8 cellular contexts compared by ENCODE assay signal in genomic region chr19:47419037-47419783, GRCh38. TPM values are rescaled to one million over a fixed set of nuclear protein-coding genes. Genes with fewer than 3 reads are reported as not detected.
DNase-seq lines count a peak whose midpoint lies in the region; ATAC-seq and TF ChIP-seq lines count a peak whose summit lies in the region.

TSS of gene MEIS3 (minus strand) at chr19:47419527. CDS start at chr19:47419081, 446 bp downstream.

- H3K36me3 Mint-ChIP-seq in stimulated activated naive B cell treated with anti-CD40 and anti-IgM and Interleukin-4, amounts not matched to agents 10 μg/mL and 1 μg/mL and 100 μg/mL, for 72 hours, result no peaks in the 10 kb centered on the region

- no peak within 1 kb of the TSS for H3K27ac ChIP-seq in iPS DF 6.9 (ENCODE audit: low read length)
- no peak within 1 kb of the TSS for H3K27ac ChIP-seq in PC-9

- intact Hi-C loops in PC-9 (cut with micrococcal nuclease; ENCODE audit: unreplicated experiment), result no loop called here

- no peak within 1 kb of the TSS for H3K4me2 ChIP-seq in PC-9

- H3K27me3 ChIP-seq in iPS DF 6.9 (ENCODE audit: control insufficient read depth, insufficient read depth, low read length) (peaks cover 48% of the 10 kb centered on the region), PC-9 (ENCODE audit: insufficient read depth, low read depth) (peaks cover 89% of the 10 kb centered on the region)

- H3K4me3 ChIP-seq in WI38 (ENCODE audit: low read depth, low read length), result peak within 1 kb of the TSS; percentile 75
- H3K4me3 ChIP-seq in iPS DF 6.9 (ENCODE audit: low read length), result peak within 1 kb of the TSS; percentile 47; the same call in 1 of the 2 replicates
- H3K4me3 ChIP-seq in PC-9, result no peak within 1 kb of the TSS; the same call in 1 of the 2 replicates

- H3K9me2 ChIP-seq in PC-9 (ENCODE audit: insufficient read depth), result no peaks in the 10 kb centered on the region

- H3K79me2 ChIP-seq in PC-9 (ENCODE audit: low read depth), result no peaks in the 10 kb centered on the region

- no peak for ATAC-seq in stimulated activated naive B cell treated with anti-CD40 and anti-IgM and Interleukin-4, amounts not matched to agents 10 μg/mL and 1 μg/mL and 100 μg/mL, for 72 hours (replicated peaks)

- BruUV-seq in PC-9 (replicated peaks; lab: Mats Ljungman, UMichigan), result no TSS peak

- no CpG with 5 or more reads among the region's 69 CpGs for WGBS in iPS DF 6.9 (ENCODE audit: insufficient coverage, insufficient read length)

- no peak within 1 kb of the TSS for H2AFZ ChIP-seq in PC-9

- H3K36me3 ChIP-seq in iPS DF 6.9 (ENCODE audit: control insufficient read depth, insufficient read depth, low read length) (peaks cover 4% of the 10 kb centered on the region), PC-9 (ENCODE audit: low read depth) (no peaks in the 10 kb centered on the region)

- peaks cover 82 to 91% of the 10 kb centered on the region in 2 donors for H3K27me3 Mint-ChIP-seq in stimulated activated naive B cell treated with anti-CD40 and anti-IgM and Interleukin-4, amounts not matched to agents 10 μg/mL and 1 μg/mL and 100 μg/mL, for 72 hours

- no peaks in the 10 kb centered on the region for H4K20me1 ChIP-seq in PC-9 (ENCODE audit: insufficient read depth)

- H3K27ac Mint-ChIP-seq in stimulated activated naive B cell treated with anti-CD40 and anti-IgM and Interleukin-4, amounts not matched to agents 10 μg/mL and 1 μg/mL and 100 μg/mL, for 72 hours, result no peak within 1 kb of the TSS

- POLR2A ChIA-PET in PC-9 (lab: Charles Lee; ENCODE audit: unreplicated experiment), result no interaction called here

- H3K4me3 Mint-ChIP-seq in stimulated activated naive B cell treated with anti-CD40 and anti-IgM and Interleukin-4, amounts not matched to agents 10 μg/mL and 1 μg/mL and 100 μg/mL, for 72 hours, result peak within 1 kb of the TSS; percentile 40 to 57

- TF ChIP-seq CTCF in WI38 (IDR thresholded peaks at IDR 0.05; ENCODE audit: low read depth, low read length) (no peak), PC-9 (conservative IDR thresholded peaks at IDR 0.05) (no peak)

- peaks cover 10% of the 10 kb centered on the region for H3F3A ChIP-seq in PC-9 (ENCODE audit: insufficient read depth, low read depth)

- CTCF ChIA-PET in PC-9 (lab: Charles Lee), result interaction anchor here (0.7 kb wide), 1 partner anchor 122 kb away, joined by 3 read pairs; no protein-coding TSS in a partner anchor

- DNase-seq in NCI-H1417 (lab: John Stamatoyannopoulos, UW), result peak in 2 of 3 experiments; percentile 49 to 51
- DNase-seq in NCI-H1417 treated with DMSO at 0.1 percent for 48 hours (lab: John Stamatoyannopoulos, UW), result no peak
- DNase-seq in iPS DF 6.9 (ENCODE audit: low read depth, low spot score), result no peak
- no peak for DNase-seq in stimulated activated naive B cell treated with anti-CD40 and anti-IgM and Interleukin-4, amounts not matched to agents 10 μg/mL and 1 μg/mL and 100 μg/mL, for 72 hours
- DNase-seq in NCI-H187 (lab: John Stamatoyannopoulos, UW), result no peak
- no peak for DNase-seq in NCI-H774 (lab: John Stamatoyannopoulos, UW)
- DNase-seq in PC-9, result no peak

- no peaks in the 10 kb centered on the region for H3K9me3 Mint-ChIP-seq in stimulated activated naive B cell treated with anti-CD40 and anti-IgM and Interleukin-4, amounts not matched to agents 10 μg/mL and 1 μg/mL and 100 μg/mL, for 72 hours

- H3K4me1 Mint-ChIP-seq in stimulated activated naive B cell treated with anti-CD40 and anti-IgM and Interleukin-4, amounts not matched to agents 10 μg/mL and 1 μg/mL and 100 μg/mL, for 72 hours, result peaks cover 34 to 40% of the 10 kb centered on the region in 2 donors

- peaks cover 6% of the 10 kb centered on the region for H3K4me1 ChIP-seq in iPS DF 6.9 (ENCODE audit: control insufficient read depth, insufficient read depth, low read length)
- no peaks in the 10 kb centered on the region for H3K4me1 ChIP-seq in PC-9 (replicated peaks; ENCODE audit: insufficient read depth)

- H3K9me3 ChIP-seq in iPS DF 6.9 (ENCODE audit: control insufficient read depth, insufficient read depth, low read length), result no peaks in the 10 kb centered on the region
- no peaks in the 10 kb centered on the region for H3K9me3 ChIP-seq in PC-9 (ENCODE audit: insufficient read depth, low read depth)

RNA-seq across cellular contexts. Expression of gene MEIS3, which starts in this region (rescaled TPM):
- total RNA-seq in PC-9 (2021), result 1.9 and 4.9 TPM in 2 replicates

Comparison
In these comparisons a context has a peak if more than half of its experiments do, and no peak if none do; other contexts are left out.
1. DNase-seq: peak in NCI-H1417 (2 of 3); none in NCI-H1417 treated with DMSO at 0.1 percent for 48 hours (single experiment), iPS DF 6.9 (single experiment), stimulated activated naive B cell treated with anti-CD40 and anti-IgM and Interleukin-4, amounts not matched to agents 10 μg/mL and 1 μg/mL and 100 μg/mL, for 72 hours (single experiment), NCI-H187 (0 of 2), NCI-H774 (single experiment) and PC-9 (0 of 2).